Comparison of ENCODE assay signal across 8 cellular contexts in genomic region chr2:64766841-64767669, GRCh38.
A peak's percentile ranks its signal among the peaks of the same experiment; 100 is the strongest.
DNase-seq lines count a peak whose midpoint lies in the region; ATAC-seq, FAIRE-seq and TF ChIP-seq lines count a peak whose summit lies in the region.

No MANE protein-coding gene starts in this region.

- H3K79me2 ChIP-seq in astrocyte (ENCODE audit: insufficient read depth, low read length) (no peaks in the 10 kb centered on the region), smooth muscle cell (ENCODE audit: low read depth) (no peaks in the 10 kb centered on the region)

- peaks cover 21% of the 10 kb centered on the region for H3K4me1 Mint-ChIP-seq in astrocyte (ENCODE audit: low read depth, unreplicated experiment)

- H3K4me2 ChIP-seq in astrocyte (ENCODE audit: low read length) (peak overlapping the region; percentile 92), smooth muscle cell (peak overlapping the region; percentile 87)

- no peaks in the 10 kb centered on the region for H3K36me3 Mint-ChIP-seq in astrocyte (ENCODE audit: low read depth, unreplicated experiment)

- peaks cover 30% of the 10 kb centered on the region for H3K4me1 ChIP-seq in astrocyte (ENCODE audit: insufficient read depth, low read length)
- H3K4me1 ChIP-seq in smooth muscle cell (ENCODE audit: low read depth): peaks cover 23% of the 10 kb centered on the region

- no peaks in the 10 kb centered on the region for H3K36me3 ChIP-seq in astrocyte (ENCODE audit: insufficient read depth, low read length)
- H3K36me3 ChIP-seq in smooth muscle cell (ENCODE audit: low read depth): no peaks in the 10 kb centered on the region

- H3K4me3 Mint-ChIP-seq in astrocyte (ENCODE audit: unreplicated experiment): peak overlapping the region; percentile 87

- H2AFZ ChIP-seq in astrocyte (ENCODE audit: low read depth, low read length) (peak overlapping the region; percentile 57), smooth muscle cell (ENCODE audit: low read depth) (peak overlapping the region; percentile 70)

- H3K27ac Mint-ChIP-seq in astrocyte (ENCODE audit: unreplicated experiment): peak overlapping the region; percentile 97

- H3K27me3 Mint-ChIP-seq in astrocyte (ENCODE audit: low read depth, unreplicated experiment): peaks cover 2% of the 10 kb centered on the region

- intact Hi-C loops in Right ventricle myocardium superior (cut with DNase I) (loop anchor here (1.0 to 5.0 kb wide), 3 partner anchors 16 to 115 kb away; partner anchors contain the start of gene SERTAD2), cardiac septum (cut with DNase I) (loop anchor here (1.0 to 10.0 kb wide), 2 partner anchors 16 to 242 kb away; partner anchors contain the start of gene AFTPH)

- H3F3A ChIP-seq in smooth muscle cell (ENCODE audit: low read depth): no peaks in the 10 kb centered on the region

- WGBS in smooth muscle cell (ENCODE audit: low lambda C conversion rate): 20% methylated on average over 13 of the region's 13 CpGs

- H3K27me3 ChIP-seq in astrocyte (ENCODE audit: insufficient read depth, low read length) (no peaks in the 10 kb centered on the region), smooth muscle cell (ENCODE audit: low read depth) (no peaks in the 10 kb centered on the region)

- H3K9ac ChIP-seq in astrocyte (ENCODE audit: low read length) (peak overlapping the region; percentile 90), smooth muscle cell (ENCODE audit: low read depth) (peak overlapping the region; percentile 94)

- H3K9me3 Mint-ChIP-seq in astrocyte (ENCODE audit: unreplicated experiment): no peaks in the 10 kb centered on the region

- no peaks in the 10 kb centered on the region for H4K20me1 ChIP-seq in astrocyte (ENCODE audit: insufficient read depth, low read length)
- H4K20me1 ChIP-seq in smooth muscle cell (ENCODE audit: low read depth): no peaks in the 10 kb centered on the region

- H3K27ac ChIP-seq in astrocyte (ENCODE audit: low read depth, low read length) (peak overlapping the region; percentile 95), smooth muscle cell (ENCODE audit: low read depth) (peak overlapping the region; percentile 94)

- ATAC-seq in Right ventricle myocardium superior (ENCODE audit: poor library complexity): peak; percentile 36

- H3K4me3 ChIP-seq in astrocyte (ENCODE audit: insufficient read depth, low read depth, low read length): peak overlapping the region; percentile 72
- H3K4me3 ChIP-seq in smooth muscle cell: peak overlapping the region; percentile 68

- FAIRE-seq in astrocyte (lab: Jason Lieb, UNC): no peak

- TF ChIP-seq CTCF in astrocyte (IDR thresholded peaks at IDR 0.05; ENCODE audit: insufficient read depth, low read depth, low read length): no peak
- no peak for TF ChIP-seq CTCF in smooth muscle cell (IDR thresholded peaks at IDR 0.05; ENCODE audit: borderline replicate concordance, insufficient read depth, poor library complexity, severe bottlenecking)

- no peaks in the 10 kb centered on the region for H3K9me3 ChIP-seq in astrocyte (ENCODE audit: insufficient read depth, low read depth, low read length)
- H3K9me3 ChIP-seq in smooth muscle cell (replicated peaks; ENCODE audit: low read depth): no peaks in the 10 kb centered on the region

- DNase-seq in Right ventricle myocardium superior (no peak), cardiac septum (ENCODE audit: low spot score) (no peak), Kasumi-1 (lab: John Stamatoyannopoulos, UW) (peak; percentile 19 to 28), astrocyte (ENCODE audit: low read depth) (peak; percentile 61), inferior parietal cortex (ENCODE audit: extremely low spot score) (peak; percentile 58), smooth muscle cell (lab: John Stamatoyannopoulos, UW; ENCODE audit: unreplicated experiment) (no peak), NCI-H524 treated with DMSO at 0.1 percent for 48 hours (lab: John Stamatoyannopoulos, UW) (no peak)
- no peak for DNase-seq in stimulated activated CD4-positive, alpha-beta T cell treated with anti-CD3 and anti-CD28 coated beads, Interleukin-1b, Interleukin-23, amount 100 ng/mL, for 48 hours

Comparison
In these comparisons a context has a peak if more than half of its experiments do, and no peak if none do; other contexts are left out.
1. DNase-seq: peak in Kasumi-1 (2 of 2), astrocyte (single experiment) and inferior parietal cortex (single experiment); none in Right ventricle myocardium superior (single experiment), cardiac septum (single experiment), smooth muscle cell (single experiment), stimulated activated CD4-positive, alpha-beta T cell treated with anti-CD3 and anti-CD28 coated beads, Interleukin-1b, Interleukin-23, amount 100 ng/mL, for 48 hours (single experiment) and NCI-H524 treated with DMSO at 0.1 percent for 48 hours (single experiment).